17 cellular contexts compared by ENCODE assay signal in the genomic region with DNA sequence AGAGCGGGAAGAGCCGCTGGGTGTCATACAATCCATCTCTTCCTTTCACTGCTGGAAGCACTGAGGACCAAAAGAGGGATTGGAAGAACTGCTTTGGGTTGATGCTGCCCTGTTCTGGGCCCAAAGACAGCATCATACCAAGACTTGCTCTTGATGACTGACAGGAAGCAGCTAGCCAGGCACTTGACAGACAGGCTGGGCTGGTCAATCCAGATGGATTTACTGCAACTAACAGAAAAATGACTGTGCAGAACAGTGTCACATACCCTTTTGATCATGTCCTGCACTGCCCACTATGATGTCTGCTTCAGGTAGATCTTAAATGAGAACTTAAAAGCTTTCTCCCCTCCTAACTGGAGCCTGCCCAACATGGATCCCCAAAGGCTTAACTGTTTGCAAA.
DNase-seq lines count a peak whose midpoint lies in the region; ATAC-seq, FAIRE-seq and TF ChIP-seq lines count a peak whose summit lies in the region.
"Had no signal": no experiment of that assay in that cellular context is flagged by ENCODE, and none has a peak within 500 bp of the region (broad histone marks: within the 10 kb centered on the region; RNA-seq: fewer than 3 reads in every experiment).

No MANE protein-coding gene starts in this region.

- FAIRE-seq in GM12891 (lab: Jason Lieb, UNC) = peak; percentile 55
- FAIRE-seq: A204.1, GM12878, GM19239, HepG2, HTR-8/SVneo had no signal

- H3K4me1 ChIP-seq in PC-9 (replicated peaks; ENCODE audit: insufficient read depth) (peaks cover 9% of the 10 kb centered on the region), transverse colon (no peaks in the 10 kb centered on the region), thyroid gland (peaks cover 7 to 13% of the 10 kb centered on the region in 2 donors)
- H3K4me1 ChIP-seq: HAP-1 had no signal

- 90 to 94% methylated on average over 2 of the region's 2 CpGs for WGBS in transverse colon (ENCODE audit: low coverage in 1 of 2), 2 donors
- 100% methylated on average over 2 of the region's 2 CpGs for WGBS in thyroid gland, 2 donors

- no peaks in the 10 kb centered on the region for H3F3A ChIP-seq in PC-9 (ENCODE audit: insufficient read depth, low read depth)

- intact Hi-C loops in PC-9 (cut with micrococcal nuclease; ENCODE audit: unreplicated experiment) (no loop called here), transverse colon (cut with DNase I; ENCODE audit: low total_unique reads) (no loop called here), thyroid gland (cut with DNase I) (no loop called here)

- DNase-seq in GM12891 (ENCODE audit: insufficient read length, low spot score) (no peak), PC-9 (peak; percentile 36 to 51), transverse colon (no peak), thyroid gland (no peak), NOMO-1 treated with dmso at 0.1 percent for 144 hours (lab: John Stamatoyannopoulos, UW; ENCODE audit: unreplicated experiment) (no peak)
- DNase-seq in activated CD4-positive, alpha-beta T cell treated with anti-CD3 and anti-CD28 coated beads, Interleukin-2, amount 50 U/mL, for 48 hours = no peak
- DNase-seq: C1 segment of cervical spinal cord; CD4-positive, alpha-beta memory T cell; GOT3; HFFc6 had no signal

- POLR2A ChIA-PET in PC-9 (lab: Charles Lee; ENCODE audit: unreplicated experiment) = no interaction called here

- BruUV-seq in PC-9 (replicated peaks; lab: Mats Ljungman, UMichigan) = no TSS peak

- H3K36me3 ChIP-seq in PC-9 (ENCODE audit: low read depth) (no peaks in the 10 kb centered on the region), transverse colon (no peaks in the 10 kb centered on the region), thyroid gland (no peaks in the 10 kb centered on the region)
- H3K36me3 ChIP-seq: HAP-1 had no signal

- H3K9me3 ChIP-seq in PC-9 (ENCODE audit: insufficient read depth, low read depth) = no peaks in the 10 kb centered on the region
- no peaks in the 10 kb centered on the region for H3K9me3 ChIP-seq in transverse colon
- no peaks in the 10 kb centered on the region for H3K9me3 ChIP-seq in thyroid gland
- H3K9me3 ChIP-seq: HAP-1 had no signal

- no peak overlapping the region for H3K27ac ChIP-seq in PC-9
- no peak overlapping the region for H3K27ac ChIP-seq in transverse colon
- H3K27ac ChIP-seq in thyroid gland = no peak overlapping the region

- no peak for TF ChIP-seq POLR2A in GM12891 (IDR thresholded peaks at IDR 0.05; ENCODE audit: low read depth, low read length)
- TF ChIP-seq POLR2A in transverse colon (IDR thresholded peaks at IDR 0.05) = no peak
- TF ChIP-seq POLR2A in thyroid gland (IDR thresholded peaks at IDR 0.05) = no peak

- no peak overlapping the region for H3K4me2 ChIP-seq in PC-9

- CTCF ChIA-PET in PC-9 (lab: Charles Lee) = interaction anchor here (0.5 kb wide), 1 partner anchor 356 kb away, joined by 10 read pairs; no protein-coding TSS in a partner anchor

- no peak overlapping the region for H3K4me3 ChIP-seq in PC-9
- H3K4me3 ChIP-seq in transverse colon = no peak overlapping the region
- H3K4me3 ChIP-seq in thyroid gland (replicated peaks in 1 of 3) = no peak overlapping the region
- H3K4me3 ChIP-seq: GM12878, HAP-1 had no signal

- no peak overlapping the region for H2AFZ ChIP-seq in PC-9

- TF ChIP-seq EP300 in transverse colon (IDR thresholded peaks at IDR 0.05; ENCODE audit: low read depth) = no peak

- H3K27me3 ChIP-seq in PC-9 (ENCODE audit: insufficient read depth, low read depth) = no peaks in the 10 kb centered on the region
- no peaks in the 10 kb centered on the region for H3K27me3 ChIP-seq in transverse colon
- H3K27me3 ChIP-seq in thyroid gland = no peaks in the 10 kb centered on the region

- TF ChIP-seq CTCF in PC-9 (conservative IDR thresholded peaks at IDR 0.05) (no peak), transverse colon (IDR thresholded peaks at IDR 0.05) (no peak), thyroid gland (IDR thresholded peaks at IDR 0.05) (no peak)

- ATAC-seq in esophagus mucosa = peak; percentile 91
- ATAC-seq: GM12878, HepG2 had no signal

- in situ Hi-C loops in transverse colon (cut with MboI; ENCODE audit: low pct_ligation_motif_present in 1 of 4, low pct_unique_long_range_greater_than_20kb in 1 of 4, low sequenced_read_pairs in 3 of 4) = no loop called here

- no peaks in the 10 kb centered on the region for H3K79me2 ChIP-seq in PC-9 (ENCODE audit: low read depth)

- no peaks in the 10 kb centered on the region for H4K20me1 ChIP-seq in PC-9 (ENCODE audit: insufficient read depth)

- H3K9me2 ChIP-seq in PC-9 (ENCODE audit: insufficient read depth) = no peaks in the 10 kb centered on the region

TF ChIP-seq in GM12891, 5 proteins besides CTCF, POLR2A, EP300 and RAD21:
- TF ChIP-seq SPI1 (IDR thresholded peaks at IDR 0.05; ENCODE audit: low read depth, low read length) (no peak), TAF1 (IDR thresholded peaks at IDR 0.05; ENCODE audit: low read depth, low read length) (no peak), PAX5 (IDR thresholded peaks at IDR 0.05; ENCODE audit: insufficient read depth, low read length, severe bottlenecking) (no peak), POLR2AphosphoS5 (IDR thresholded peaks at IDR 0.05; ENCODE audit: low read depth, low read length) (no peak), POU2F2 (IDR thresholded peaks at IDR 0.05; ENCODE audit: low read depth, low read length) (no peak)

Comparison
In these comparisons a context has a peak if more than half of its experiments do, and no peak if none do; other contexts are left out.
1. DNase-seq: peak in PC-9 (2 of 2); none in GM12891 (single experiment), transverse colon (single experiment), activated CD4-positive, alpha-beta T cell treated with anti-CD3 and anti-CD28 coated beads, Interleukin-2, amount 50 U/mL, for 48 hours (0 of 2), thyroid gland (0 of 2) and NOMO-1 treated with dmso at 0.1 percent for 144 hours (single experiment).